ENCODE assay signal across 10 cellular contexts in genomic region chr7:17696422-17696821, GRCh38.
DNase-seq lines count a peak whose midpoint lies in the region; ATAC-seq lines count a peak whose summit lies in the region.
"Had no signal": no experiment of that assay in that cellular context is flagged by ENCODE, and none has a peak within 500 bp of the region (broad histone marks: within the 10 kb centered on the region; RNA-seq: fewer than 3 reads in every experiment).

No MANE protein-coding gene starts in this region.

- H3K23ac ChIP-seq in neuronal stem cell (ENCODE audit: low read depth, low read length, poor library complexity), result no peak overlapping the region

- H3K4ac ChIP-seq in neuronal stem cell (ENCODE audit: low read length), result no peak overlapping the region

- H3K4me1 Mint-ChIP-seq in activated naive CD8-positive, alpha-beta T cell treated with anti-CD3 and anti-CD28 coated beads, Interleukin-2, amount 50 U/mL, for 24 hours, result no peaks in the 10 kb centered on the region

- H3K4me1 ChIP-seq in neuronal stem cell (ENCODE audit: control insufficient read depth in 2 of 2, insufficient read depth in 1 of 2, low read depth in 1 of 2, low read length in 2 of 2), result peaks cover 0 to 6% of the 10 kb centered on the region in 2 donors

- no peak overlapping the region for H3K9ac ChIP-seq in neuronal stem cell (ENCODE audit: low read depth, low read length, poor library complexity)

- no peaks in the 10 kb centered on the region for H3K27me3 ChIP-seq in neuronal stem cell (ENCODE audit: control insufficient read depth in 3 of 3, insufficient read depth in 3 of 3, low read depth in 1 of 3, low read length in 3 of 3)

- H3K36me3 ChIP-seq in neuronal stem cell (replicated peaks in 1 of 2; ENCODE audit: control insufficient read depth in 2 of 2, insufficient read depth in 2 of 2, low read length in 2 of 2), result no peaks in the 10 kb centered on the region
- H3K36me3 ChIP-seq: WERI-Rb-1 had no signal

- H2BK120ac ChIP-seq in neuronal stem cell (ENCODE audit: low read depth, low read length), result no peak overlapping the region

- peak; percentile 99 for ATAC-seq in esophagus mucosa
- no peak for ATAC-seq in GM19351 (IDR thresholded peaks at IDR 0.05; ENCODE audit: unreplicated experiment)
- ATAC-seq in activated naive CD8-positive, alpha-beta T cell treated with anti-CD3 and anti-CD28 coated beads, Interleukin-2, amount 50 U/mL, for 24 hours, result no peak

- H3K27ac ChIP-seq in neuronal stem cell (replicated peaks; ENCODE audit: low read length), result no peak overlapping the region
- H3K27ac ChIP-seq: WERI-Rb-1 had no signal

- peaks cover 8% of the 10 kb centered on the region for H3K36me3 Mint-ChIP-seq in activated naive CD8-positive, alpha-beta T cell treated with anti-CD3 and anti-CD28 coated beads, Interleukin-2, amount 50 U/mL, for 24 hours (ENCODE audit: low read depth)

- no peak overlapping the region for H3K4me2 ChIP-seq in neuronal stem cell (ENCODE audit: insufficient read depth, low read length, poor library complexity, severe bottlenecking)

- peaks cover 1% of the 10 kb centered on the region for H3K27me3 Mint-ChIP-seq in activated naive CD8-positive, alpha-beta T cell treated with anti-CD3 and anti-CD28 coated beads, Interleukin-2, amount 50 U/mL, for 24 hours

- no peak overlapping the region for H2BK12ac ChIP-seq in neuronal stem cell (ENCODE audit: low read length)

- no CpG with 5 or more reads among the region's 6 CpGs for WGBS in neuronal stem cell (ENCODE audit: extremely low coverage in 2 of 2, insufficient read length in 2 of 2, insufficient replicate concordance in 1 of 2), 2 donors

- H3K79me1 ChIP-seq in neuronal stem cell (ENCODE audit: low read depth, low read length), result no peaks in the 10 kb centered on the region

- H4K8ac ChIP-seq in neuronal stem cell (ENCODE audit: low read depth, low read length), result no peak overlapping the region

- H2BK15ac ChIP-seq in neuronal stem cell (ENCODE audit: low read length), result no peak overlapping the region

- no peak overlapping the region for H2BK5ac ChIP-seq in neuronal stem cell (ENCODE audit: low read length)

- peaks cover 10 to 18% of the 10 kb centered on the region in 2 donors for H3K9me3 ChIP-seq in neuronal stem cell (replicated peaks in 1 of 2; ENCODE audit: control insufficient read depth in 2 of 2, insufficient read depth in 1 of 2, low read depth in 1 of 2, low read length in 2 of 2)

- peaks cover 27% of the 10 kb centered on the region for H3K9me3 Mint-ChIP-seq in activated naive CD8-positive, alpha-beta T cell treated with anti-CD3 and anti-CD28 coated beads, Interleukin-2, amount 50 U/mL, for 24 hours

- H3K4me3 Mint-ChIP-seq in activated naive CD8-positive, alpha-beta T cell treated with anti-CD3 and anti-CD28 coated beads, Interleukin-2, amount 50 U/mL, for 24 hours, result no peak overlapping the region

- no peak overlapping the region for H3K18ac ChIP-seq in neuronal stem cell (ENCODE audit: low read length)

- H2AK5ac ChIP-seq in neuronal stem cell (ENCODE audit: low read depth, low read length), result no peak overlapping the region

- H4K91ac ChIP-seq in neuronal stem cell (ENCODE audit: low read depth, low read length, poor library complexity), result no peak overlapping the region

- no peak overlapping the region for H3K4me3 ChIP-seq in neuronal stem cell (ENCODE audit: low read length in 2 of 2)

- H2AFZ ChIP-seq in neuronal stem cell (ENCODE audit: low read length), result peak overlapping the region; percentile 56

- peak; percentile 89 for DNase-seq in EH (ENCODE audit: low read depth)
- peak; percentile 86 to 88 for DNase-seq in NOMO-1 (lab: John Stamatoyannopoulos, UW; ENCODE audit: unreplicated experiment in 2 of 2)
- no peak for DNase-seq in neuronal stem cell (ENCODE audit: low spot score)
- DNase-seq in AG08395 (ENCODE audit: low spot score), result no peak
- DNase-seq in activated CD4-positive, alpha-beta T cell treated with anti-CD3 and anti-CD28 coated beads for 1 hour, result no peak
- DNase-seq in activated naive CD8-positive, alpha-beta T cell treated with anti-CD3 and anti-CD28 coated beads, Interleukin-2, amount 50 U/mL, for 24 hours, result no peak
- DNase-seq: DMS79, WERI-Rb-1 had no signal

- H3K14ac ChIP-seq in neuronal stem cell (ENCODE audit: low read length), result no peak overlapping the region

- H3K27ac Mint-ChIP-seq in activated naive CD8-positive, alpha-beta T cell treated with anti-CD3 and anti-CD28 coated beads, Interleukin-2, amount 50 U/mL, for 24 hours, result no peak overlapping the region

Comparison
In these comparisons a context has a peak if more than half of its experiments do, and no peak if none do; other contexts are left out.
1. DNase-seq: peak in EH (single experiment) and NOMO-1 (2 of 2); none in neuronal stem cell (single experiment), AG08395 (single experiment), activated CD4-positive, alpha-beta T cell treated with anti-CD3 and anti-CD28 coated beads for 1 hour (single experiment) and activated naive CD8-positive, alpha-beta T cell treated with anti-CD3 and anti-CD28 coated beads, Interleukin-2, amount 50 U/mL, for 24 hours (single experiment).